ENCODE assay signal across 8 cellular contexts in genomic region chr3:129893616-129894070, GRCh38. TPM values are rescaled to one million over a fixed set of nuclear protein-coding genes. Genes with fewer than 3 reads are reported as not detected.
DNase-seq lines count a peak whose midpoint lies in the region; ATAC-seq and TF ChIP-seq lines count a peak whose summit lies in the region.

Gene TMCC1 (minus strand): TSS chr3:129893711.

- intact Hi-C loops in left lung (cut with DNase I) = no loop called here

- peak; percentile 93 for DNase-seq in Ammon's horn (ENCODE audit: low spot score)
- peak; percentile 58 for DNase-seq in NCI-H524 treated with DMSO at 0.1 percent for 48 hours (lab: John Stamatoyannopoulos, UW)
- peak; percentile 87 for DNase-seq in activated CD4-positive, alpha-beta T cell treated with anti-CD3 and anti-CD28 coated beads, Interleukin-2, amount 50 U/mL, for 1 hour
- peak; percentile 60 for DNase-seq in dedifferentiated amniotic fluid mesenchymal stem cell (ENCODE audit: extremely low spot score)
- peak; percentile 90 to 97 for DNase-seq in left lung
- DNase-seq in stimulated activated CD4-positive, alpha-beta T cell treated with anti-CD3 and anti-CD28 coated beads, Interleukin-2, amount 100 ng/mL, for 4 hours (ENCODE audit: low read depth) = peak; percentile 88

- TF ChIP-seq CTCF in left lung (IDR thresholded peaks at IDR 0.05) = no peak

- no peaks in the 10 kb centered on the region for H3K36me3 ChIP-seq in left lung

- H3K27ac ChIP-seq in left lung = peak within 1 kb of the TSS; percentile 91 to 93

- H3K9me3 ChIP-seq in left lung = no peaks in the 10 kb centered on the region

- ATAC-seq in HG03432 (IDR thresholded peaks at IDR 0.05; ENCODE audit: unreplicated experiment) (peak; percentile 89), left lung (peak; percentile 96)

- H3K4me3 ChIP-seq in left lung = peak within 1 kb of the TSS; percentile 81 to 85

- TF ChIP-seq POLR2A in GM19193 (IDR thresholded peaks at IDR 0.05; ENCODE audit: extremely low read depth, insufficient read depth, insufficient read length) = peak; percentile 45

- no peaks in the 10 kb centered on the region for H3K27me3 ChIP-seq in left lung

- peaks cover 29 to 45% of the 10 kb centered on the region in 2 donors for H3K4me1 ChIP-seq in left lung

RNA-seq across cellular contexts. Expression of gene TMCC1, which starts in this region (rescaled TPM):
- 10 to 100 TPM; 32.6 to 38.8 TPM for total RNA-seq in left lung

Comparison
In these comparisons a context has a peak if more than half of its experiments do, and no peak if none do; other contexts are left out.
1. Peak in every context shown above with its lines: DNase-seq, ATAC-seq, H3K4me3 ChIP-seq and H3K27ac ChIP-seq.